8 cellular contexts compared by ENCODE assay signal in the genomic region with DNA sequence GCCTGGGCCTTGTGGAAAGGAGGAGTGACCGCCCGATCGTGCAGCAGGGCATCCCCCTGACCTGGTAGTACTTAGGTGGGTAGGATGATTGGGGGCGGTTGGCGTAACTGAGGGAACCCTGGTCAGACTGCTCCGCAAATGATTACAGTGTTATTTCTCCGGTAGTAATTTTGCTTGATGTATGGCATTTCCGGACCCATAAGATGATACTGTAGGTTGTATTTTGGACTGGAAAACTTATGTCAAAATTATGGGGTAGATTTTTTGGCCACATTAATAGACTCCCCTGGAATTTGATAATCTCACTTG. TPM values are rescaled to one million over a fixed set of nuclear protein-coding genes. Genes with fewer than 3 reads are reported as not detected.
A peak's percentile ranks its signal among the peaks of the same experiment; 100 is the strongest.
DNase-seq lines count a peak whose midpoint lies in the region; ATAC-seq and TF ChIP-seq lines count a peak whose summit lies in the region.

No MANE protein-coding gene starts in this region.

- no peaks in the 10 kb centered on the region for H3K36me3 Mint-ChIP-seq in stimulated activated naive CD8-positive, alpha-beta T cell treated with anti-CD3 and anti-CD28 coated beads, Interleukin-15, Interleukin-2, amounts not matched to agents 100 ng/mL and 50 ng/mL, for 24 hours (ENCODE audit: low read depth)
- H3K36me3 Mint-ChIP-seq in brain (no peaks in the 10 kb centered on the region), mesothelial cell of epicardium (no peaks in the 10 kb centered on the region)

- no peaks in the 10 kb centered on the region for H3K9me3 Mint-ChIP-seq in stimulated activated naive CD8-positive, alpha-beta T cell treated with anti-CD3 and anti-CD28 coated beads, Interleukin-15, Interleukin-2, amounts not matched to agents 100 ng/mL and 50 ng/mL, for 24 hours
- H3K9me3 Mint-ChIP-seq in brain = peaks cover 0 to 4% (median 0%) of the 10 kb centered on the region in 5 experiments
- no peaks in the 10 kb centered on the region for H3K9me3 Mint-ChIP-seq in mesothelial cell of epicardium

- no peaks in the 10 kb centered on the region for H3K27me3 Mint-ChIP-seq in stimulated activated naive CD8-positive, alpha-beta T cell treated with anti-CD3 and anti-CD28 coated beads, Interleukin-15, Interleukin-2, amounts not matched to agents 100 ng/mL and 50 ng/mL, for 24 hours
- H3K27me3 Mint-ChIP-seq in brain (peaks cover 5% of the 10 kb centered on the region), mesothelial cell of epicardium (ENCODE audit: low read depth) (no peaks in the 10 kb centered on the region)

- peak overlapping the region; percentile 81 for H3K27ac Mint-ChIP-seq in stimulated activated naive CD8-positive, alpha-beta T cell treated with anti-CD3 and anti-CD28 coated beads, Interleukin-15, Interleukin-2, amounts not matched to agents 100 ng/mL and 50 ng/mL, for 24 hours
- H3K27ac Mint-ChIP-seq in brain (peak overlapping the region; percentile 77 to 98 (median 90)), mesothelial cell of epicardium (peak overlapping the region; percentile 91)

- peaks cover 9% of the 10 kb centered on the region for H3K4me1 Mint-ChIP-seq in stimulated activated naive CD8-positive, alpha-beta T cell treated with anti-CD3 and anti-CD28 coated beads, Interleukin-15, Interleukin-2, amounts not matched to agents 100 ng/mL and 50 ng/mL, for 24 hours (ENCODE audit: low read depth)
- H3K4me1 Mint-ChIP-seq in brain = no peaks in the 10 kb centered on the region
- peaks cover 12% of the 10 kb centered on the region for H3K4me1 Mint-ChIP-seq in mesothelial cell of epicardium

- peak overlapping the region; percentile 91 for H3K4me3 Mint-ChIP-seq in stimulated activated naive CD8-positive, alpha-beta T cell treated with anti-CD3 and anti-CD28 coated beads, Interleukin-15, Interleukin-2, amounts not matched to agents 100 ng/mL and 50 ng/mL, for 24 hours
- H3K4me3 Mint-ChIP-seq in brain (peak overlapping the region in 1 of 5 experiments; percentile 93), mesothelial cell of epicardium (peak overlapping the region; percentile 92)

- ATAC-seq in stimulated activated naive CD8-positive, alpha-beta T cell treated with anti-CD3 and anti-CD28 coated beads, Interleukin-15, Interleukin-2, amounts not matched to agents 100 U/mL and 50 U/mL, for 24 hours = no peak
- ATAC-seq in HG02678 (IDR thresholded peaks at IDR 0.05; ENCODE audit: unreplicated experiment) = no peak

- DNase-seq in stimulated activated naive CD8-positive, alpha-beta T cell treated with anti-CD3 and anti-CD28 coated beads, Interleukin-15, Interleukin-2, amounts not matched to agents 100 U/mL and 50 U/mL, for 24 hours = no peak
- DNase-seq in mesothelial cell of epicardium (ENCODE audit: low spot score in 2 of 2, unreplicated experiment in 2 of 2) (no peak), SKM-1 treated with dmso at 0.1 percent for 144 hours (lab: John Stamatoyannopoulos, UW; ENCODE audit: unreplicated experiment) (no peak)
- DNase-seq in stimulated activated CD4-positive, alpha-beta T cell treated with anti-CD3 and anti-CD28 coated beads, Interleukin-4, amount 100 ng/mL, for 4 hours = no peak
- no peak for DNase-seq in effector CD4-positive, alpha-beta T cell

- TF ChIP-seq CTCF in brain (conservative IDR thresholded peaks at IDR 0.05) (no peak), mesothelial cell of epicardium (IDR thresholded peaks at IDR 0.05; ENCODE audit: unreplicated experiment) (no peak)

RNA-seq across cellular contexts. Expression of a gene that starts 0.8 kb away (rescaled TPM):
- polyA plus RNA-seq in brain (ENCODE audit: insufficient read depth, low read depth, low replicate concordance) = 22.8 TPM
- 54.4 to 58.8 TPM (median 58.7 TPM) in 3 replicates for total RNA-seq in mesothelial cell of epicardium

RNA-seq across cellular contexts. Expression of a gene that starts 45.7 kb away (rescaled TPM):
- 40.8 TPM for polyA plus RNA-seq in brain (ENCODE audit: insufficient read depth, low read depth, low replicate concordance)
- total RNA-seq in mesothelial cell of epicardium = 53.4 to 58.2 TPM (median 57.1 TPM) in 3 replicates
